In genomic region chr3:152470893-152471292, GRCh38 we compare ENCODE assay signal across 13 cellular contexts.
"Had no signal": no experiment of that assay in that cellular context is flagged by ENCODE, and none has a peak within 500 bp of the region (broad histone marks: within the 10 kb centered on the region; RNA-seq: fewer than 3 reads in every experiment).

No MANE protein-coding gene starts in this region.

- H3K36me3 ChIP-seq: ovary, uterus had no signal

- H3K27me3 ChIP-seq: ascending aorta, heart left ventricle, ovary, tibial artery, uterus had no signal

- H3K36me3 Mint-ChIP-seq: WTC11 had no signal

- H3K27ac ChIP-seq: heart left ventricle, ovary had no signal

- H3K4me3 Mint-ChIP-seq: activated CD4-positive, alpha-beta T cell treated with anti-CD3 and anti-CD28 coated beads, Interleukin-2, amount 10 ng/mL, durations not matched to agents 24 days and 14 days; activated naive CD8-positive, alpha-beta T cell treated with anti-CD3 and anti-CD28 coated beads, Interleukin-2, amount 10 ng/mL, durations not matched to agents 7 days and 5 days; neural crest cell; T-helper 1 cell treated with Interleukin-12 subunit alpha and Interleukin-12 subunit beta and Interleukin-4 antibody, amounts not matched to agents 30 μg/mL and 1 μg/mL, for 36 hours; WTC11 had no signal

- DNase-seq: activated CD4-positive, alpha-beta T cell treated with anti-CD3 and anti-CD28 coated beads, Interleukin-2, amount 10 ng/mL, durations not matched to agents 24 days and 14 days; activated effector memory CD4-positive, alpha-beta T cell treated with anti-CD3 and anti-CD28 coated beads, Interleukin-2, amount 50 U/mL, for 16 hours; activated naive CD8-positive, alpha-beta T cell treated with anti-CD3 and anti-CD28 coated beads, Interleukin-2, amount 10 ng/mL, durations not matched to agents 7 days and 5 days; activated T-cell treated with anti-CD3 and anti-CD28 coated beads, Interleukin-2, amount 50 U/mL, for 1 hour; foreskin melanocyte; heart left ventricle; ovary; tibial artery; uterus had no signal

- H3K4me3 ChIP-seq: ovary, uterus had no signal

- H3K9me3 ChIP-seq: ovary had no signal

- H3K9me3 Mint-ChIP-seq: activated CD4-positive, alpha-beta T cell treated with anti-CD3 and anti-CD28 coated beads, Interleukin-2, amount 10 ng/mL, durations not matched to agents 24 days and 14 days; activated naive CD8-positive, alpha-beta T cell treated with anti-CD3 and anti-CD28 coated beads, Interleukin-2, amount 10 ng/mL, durations not matched to agents 7 days and 5 days; T-helper 1 cell treated with Interleukin-12 subunit alpha and Interleukin-12 subunit beta and Interleukin-4 antibody, amounts not matched to agents 30 μg/mL and 1 μg/mL, for 36 hours; WTC11 had no signal

- H3K4me1 ChIP-seq: uterus had no signal

- H3K27ac Mint-ChIP-seq: activated CD4-positive, alpha-beta T cell treated with anti-CD3 and anti-CD28 coated beads, Interleukin-2, amount 10 ng/mL, durations not matched to agents 24 days and 14 days; activated naive CD8-positive, alpha-beta T cell treated with anti-CD3 and anti-CD28 coated beads, Interleukin-2, amount 10 ng/mL, durations not matched to agents 7 days and 5 days; T-helper 1 cell treated with Interleukin-12 subunit alpha and Interleukin-12 subunit beta and Interleukin-4 antibody, amounts not matched to agents 30 μg/mL and 1 μg/mL, for 36 hours; WTC11 had no signal
